In the genomic region with DNA sequence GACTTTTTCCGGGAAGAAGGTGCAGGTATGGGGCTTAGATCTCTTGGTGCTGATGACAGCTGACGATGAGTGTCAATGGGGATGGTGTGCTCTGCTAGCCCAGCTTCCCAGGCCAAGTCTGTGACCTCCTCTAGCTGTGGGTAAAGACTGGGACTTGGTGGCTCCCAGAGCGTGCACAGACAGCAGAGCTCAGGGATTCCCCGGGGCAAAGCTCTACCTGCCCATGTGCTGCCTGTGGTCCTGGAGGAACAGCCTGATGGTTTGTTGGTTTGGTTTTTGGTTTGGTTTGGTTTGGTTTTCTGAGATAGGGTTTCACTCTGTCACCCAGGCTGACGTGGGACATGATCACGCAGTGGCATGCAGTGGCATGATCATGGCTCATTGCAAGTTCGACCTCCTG, we compare ENCODE assay signal across 18 cellular contexts. TPM values are rescaled to one million over a fixed set of nuclear protein-coding genes. Genes with fewer than 3 reads are reported as not detected.
"Had no signal": no experiment of that assay in that cellular context is flagged by ENCODE, and none has a peak within 500 bp of the region (broad histone marks: within the 10 kb centered on the region; RNA-seq: fewer than 3 reads in every experiment).

No MANE protein-coding gene starts in this region.

- H3K9me3 Mint-ChIP-seq: stimulated activated naive B cell treated with anti-CD40 and anti-IgM and Interleukin-4, amounts not matched to agents 10 μg/mL and 1 μg/mL and 100 μg/mL, for 72 hours; T-cell had no signal

- H3K27ac ChIP-seq: cardiac muscle cell, colonic mucosa, heart left ventricle, suprapubic skin, upper lobe of left lung, WERI-Rb-1 had no signal

- ATAC-seq: activated CD4-positive, alpha-beta T cell treated with anti-CD3 and anti-CD28 coated beads for 36 hours; heart left ventricle; right cardiac atrium; stimulated activated naive B cell treated with anti-CD40 and anti-IgM and Interleukin-4, amounts not matched to agents 10 μg/mL and 1 μg/mL and 100 μg/mL, for 72 hours; T-cell had no signal

- H3K9me3 ChIP-seq: colonic mucosa, heart left ventricle, suprapubic skin, upper lobe of left lung had no signal

- H3K4me3 Mint-ChIP-seq: activated CD4-positive, alpha-beta T cell treated with anti-CD3 and anti-CD28 coated beads for 36 hours; stimulated activated naive B cell treated with anti-CD40 and anti-IgM and Interleukin-4, amounts not matched to agents 10 μg/mL and 1 μg/mL and 100 μg/mL, for 72 hours; T-cell had no signal

- H3K36me3 ChIP-seq: cardiac muscle cell, colonic mucosa, heart left ventricle, suprapubic skin, upper lobe of left lung, WERI-Rb-1 had no signal

- DNase-seq: activated CD4-positive, alpha-beta T cell treated with anti-CD3 and anti-CD28 coated beads for 36 hours; activated naive CD4-positive, alpha-beta T cell; colonic mucosa; effector CD4-positive, alpha-beta T cell; foreskin melanocyte; kidney; right cardiac atrium; stimulated activated CD4-positive, alpha-beta T cell treated with anti-CD3 and anti-CD28 coated beads, Interleukin-2, amount 100 ng/mL, for 24 hours; stimulated activated naive B cell treated with anti-CD40 and anti-IgM and Interleukin-4, amounts not matched to agents 10 μg/mL and 1 μg/mL and 100 μg/mL, for 72 hours; upper lobe of left lung; WERI-Rb-1 had no signal

- H3K4me1 Mint-ChIP-seq: activated CD4-positive, alpha-beta T cell treated with anti-CD3 and anti-CD28 coated beads for 36 hours had no signal

- H3K4me1 ChIP-seq: colonic mucosa, heart left ventricle, suprapubic skin had no signal

- H3K36me3 Mint-ChIP-seq: stimulated activated naive B cell treated with anti-CD40 and anti-IgM and Interleukin-4, amounts not matched to agents 10 μg/mL and 1 μg/mL and 100 μg/mL, for 72 hours; T-cell had no signal

- H3K4me3 ChIP-seq: cardiac muscle cell, colonic mucosa, heart left ventricle, suprapubic skin, upper lobe of left lung had no signal

- H3K27me3 ChIP-seq: colonic mucosa had no signal

- H3K27ac Mint-ChIP-seq: activated CD4-positive, alpha-beta T cell treated with anti-CD3 and anti-CD28 coated beads for 36 hours; stimulated activated naive B cell treated with anti-CD40 and anti-IgM and Interleukin-4, amounts not matched to agents 10 μg/mL and 1 μg/mL and 100 μg/mL, for 72 hours; T-cell had no signal

RNA-seq across cellular contexts. Expression of a gene that starts 19.2 kb away (rescaled TPM):
- total RNA-seq: activated CD4-positive, alpha-beta T cell treated with anti-CD3 and anti-CD28 coated beads for 36 hours; astrocyte; colonic mucosa; liver; T-cell had no signal
- polyA plus RNA-seq: cardiac muscle cell, endothelial cell of umbilical vein, liver had no signal

RNA-seq across cellular contexts. Expression of a gene that starts 54.5 kb away (rescaled TPM):
- total RNA-seq: activated CD4-positive, alpha-beta T cell treated with anti-CD3 and anti-CD28 coated beads for 36 hours; cardiac muscle cell; colonic mucosa; endothelial cell of umbilical vein; liver; T-cell had no signal
- polyA plus RNA-seq: cardiac muscle cell had no signal
